Comparison of ENCODE assay signal across 19 cellular contexts in genomic region chr4:125101706-125102105, GRCh38.
"Had no signal": no experiment of that assay in that cellular context is flagged by ENCODE, and none has a peak within 500 bp of the region (broad histone marks: within the 10 kb centered on the region; RNA-seq: fewer than 3 reads in every experiment).

No MANE protein-coding gene starts in this region.

- H3K36me3 ChIP-seq: pancreas, stomach, thoracic aorta, vagina had no signal

- H3K4me3 ChIP-seq: pancreas, skin epidermis, stomach, thoracic aorta, vagina had no signal

- H3K4me1 ChIP-seq: pancreas, stomach had no signal

- DNase-seq: activated CD8-positive, alpha-beta memory T cell treated with anti-CD3 and anti-CD28 coated beads, Interleukin-2, amount 50 U/mL, for 4 hours; activated CD8-positive, alpha-beta T cell treated with anti-CD3 and anti-CD28 coated beads for 36 hours; activated naive CD4-positive, alpha-beta T cell; activated naive CD8-positive, alpha-beta T cell treated with anti-CD3 and anti-CD28 coated beads, Interleukin-2, amount 50 U/mL, for 24 hours; central memory CD4-positive, alpha-beta T cell; cortex of kidney; effector memory CD4-positive, alpha-beta T cell; erythroblast; kidney glomerular epithelial cell; pancreas; stimulated activated CD4-positive, alpha-beta T cell treated with anti-CD3 and anti-CD28 coated beads, Interleukin-4, amount 100 ng/mL, for 4 hours; stomach; T-cell; T1000 had no signal

- H3K27me3 ChIP-seq: pancreas, stomach, vagina had no signal

- H3K27ac ChIP-seq: pancreas, stomach, thoracic aorta, vagina, VCaP had no signal

- FAIRE-seq: frontal cortex, pancreas had no signal

- H3K9me3 ChIP-seq: pancreas, stomach, thoracic aorta, vagina had no signal
